ENCODE assay signal across 8 cellular contexts in the genomic region with DNA sequence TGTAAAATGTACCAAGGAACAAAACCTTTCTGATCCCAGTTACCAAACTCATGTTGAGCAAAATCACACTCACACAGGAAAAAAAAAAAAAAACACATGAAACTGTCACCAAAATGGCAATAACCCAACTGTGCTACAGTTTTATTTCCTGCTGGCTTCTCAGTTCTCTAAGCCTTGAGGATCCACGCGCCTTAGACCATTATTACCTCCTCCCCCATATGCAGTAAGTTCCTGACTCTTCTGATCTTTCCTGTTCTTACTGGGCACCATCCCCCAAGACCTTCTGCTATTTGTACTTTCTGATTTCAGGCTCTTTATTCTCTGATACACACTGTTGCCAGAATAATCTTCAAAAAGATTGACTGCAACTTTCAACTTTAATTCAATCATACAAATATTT.
A peak's percentile ranks its signal among the peaks of the same experiment; 100 is the strongest.
DNase-seq lines count a peak whose midpoint lies in the region; ATAC-seq and TF ChIP-seq lines count a peak whose summit lies in the region.

No MANE protein-coding gene starts in this region.

- POLR2A ChIA-PET in T-cell (lab: Charles Lee): interaction anchor here in 1 of 2 donors (0.6 to 1.7 kb wide), 2 partner anchors 11 to 86 kb away, joined by 4 read pairs; no protein-coding TSS in a partner anchor

- no peak overlapping the region for H2AFZ ChIP-seq in H9 (ENCODE audit: low read length)

- H3K9me3 Mint-ChIP-seq in H9: no peaks in the 10 kb centered on the region
- H3K9me3 Mint-ChIP-seq in T-cell: no peaks in the 10 kb centered on the region

- no peaks in the 10 kb centered on the region for H4K20me1 ChIP-seq in H9 (ENCODE audit: control insufficient read depth, insufficient read depth, insufficient read length)

- H4K5ac ChIP-seq in H9 (ENCODE audit: insufficient read length, low read depth, low read length): no peak overlapping the region

- CTCF ChIA-PET in T-cell (lab: Charles Lee): interaction anchor here in 1 of 2 donors (0.5 to 1.5 kb wide), 5 partner anchors 10 to 83 kb away, joined by 3 to 7 read pairs (median 4); no protein-coding TSS in a partner anchor

- H2BK20ac ChIP-seq in H9 (ENCODE audit: low read depth, low read length, poor library complexity, severe bottlenecking): no peak overlapping the region

- peak in 2 of 4 experiments; percentile 21 to 36 for ATAC-seq in T-cell (replicated peaks in 1 of 4)
- ATAC-seq in left ventricle myocardium superior: peak; percentile 25

- TF ChIP-seq POLR2A in ovary (IDR thresholded peaks at IDR 0.05): no peak

- no peak overlapping the region for H4K8ac ChIP-seq in H9 (replicated peaks; ENCODE audit: insufficient read length, low read depth, low read length)

- H3K79me2 ChIP-seq in H9 (ENCODE audit: insufficient read depth, low read length): peaks cover 3% of the 10 kb centered on the region; the same call in 1 of the 2 replicates

- no peak overlapping the region for H3K18ac ChIP-seq in H9 (ENCODE audit: insufficient read length, low read depth, low read length)

- H3K4me1 Mint-ChIP-seq in H9: peaks cover 34 to 42% of the 10 kb centered on the region in 2 experiments
- H3K4me1 Mint-ChIP-seq in T-cell: peaks cover 59 to 72% (median 69%) of the 10 kb centered on the region in 3 donors

- H3K4me3 Mint-ChIP-seq in H9: no peak overlapping the region
- peak overlapping the region in 2 of 3 donors; percentile 0 to 84 for H3K4me3 Mint-ChIP-seq in T-cell

- H3K9ac ChIP-seq in H9 (ENCODE audit: extremely low read depth, insufficient read length, low read length): no peak overlapping the region

- H3K14ac ChIP-seq in H9 (ENCODE audit: insufficient read depth, low read length): no peak overlapping the region

- no peak overlapping the region for H3K4ac ChIP-seq in H9 (ENCODE audit: low read depth, low read length)

- no peak overlapping the region for H4K91ac ChIP-seq in H9 (ENCODE audit: insufficient read length, low read depth, low read length)

- TF ChIP-seq CTCF in H9 (conservative IDR thresholded peaks at IDR 0.05): no peak
- TF ChIP-seq CTCF in ovary (IDR thresholded peaks at IDR 0.05): no peak

- H2BK12ac ChIP-seq in H9 (ENCODE audit: insufficient read length, low read depth, low read length): no peak overlapping the region

- no peak for DNase-seq in H9
- no peak for DNase-seq in T-cell
- no peak for DNase-seq in left ventricle myocardium superior
- no peak for DNase-seq in NCI-H526 treated with DMSO at 0.1 percent for 48 hours (lab: John Stamatoyannopoulos, UW)
- no peak for DNase-seq in ovary
- DNase-seq in RKO (ENCODE audit: low spot score): no peak

- no peaks in the 10 kb centered on the region for H3K27me3 Mint-ChIP-seq in H9 (ENCODE audit: low read depth)
- H3K27me3 Mint-ChIP-seq in T-cell: no peaks in the 10 kb centered on the region

- H3K4me3 ChIP-seq in GM08714 (ENCODE audit: low read length) (peak overlapping the region; percentile 51; the same call in 1 of the 2 replicates), ovary (no peak overlapping the region)

- H3K23ac ChIP-seq in H9 (ENCODE audit: insufficient read length, low read depth, low read length): no peak overlapping the region

- no peaks in the 10 kb centered on the region for H3K9me3 ChIP-seq in H9 (ENCODE audit: control insufficient read depth, low read depth, low read length)
- H3K9me3 ChIP-seq in ovary: no peaks in the 10 kb centered on the region

- no peak overlapping the region for H2BK120ac ChIP-seq in H9 (ENCODE audit: low read depth, low read length, poor library complexity, severe bottlenecking)

- H3K27ac ChIP-seq in H9 (ENCODE audit: insufficient read length, low read depth, low read length) (no peak overlapping the region), temporal lobe (ENCODE audit: low read depth, low read length) (peak overlapping the region; percentile 53), ovary (no peak overlapping the region)

- intact Hi-C loops in left ventricle myocardium superior (cut with micrococcal nuclease): no loop called here
- intact Hi-C loops in ovary (cut with DNase I): no loop called here

- TF ChIP-seq EP300 in ovary (IDR thresholded peaks at IDR 0.05): no peak

- peak overlapping the region; percentile 19 for H3T11ph ChIP-seq in H9 (ENCODE audit: low read length)

- peak overlapping the region in 1 of 3 experiments; percentile 76; a peak in 3 of 7 replicates for H3K27ac Mint-ChIP-seq in H9
- peak overlapping the region; percentile 74 to 79 for H3K27ac Mint-ChIP-seq in T-cell

- no peak overlapping the region for H3K4me2 ChIP-seq in H9 (ENCODE audit: insufficient read depth, insufficient read length, low read length)

- no CpG with 5 or more reads among the region's 2 CpGs for WGBS in H9 (ENCODE audit: extremely low coverage, insufficient read length, low lambda C conversion rate)
- WGBS in ovary, 3 donors: 39 to 58% (median 43%) methylated on average over 2 of the region's 2 CpGs

- H3K23me2 ChIP-seq in H9 (ENCODE audit: insufficient read length, low read depth, low read length, poor library complexity, severe bottlenecking): no peaks in the 10 kb centered on the region

- no peak overlapping the region for H2BK15ac ChIP-seq in H9 (ENCODE audit: low read depth, low read length)

- H2AK5ac ChIP-seq in H9 (ENCODE audit: insufficient read length, low read length): no peak overlapping the region

- H3K36me3 Mint-ChIP-seq in H9 (ENCODE audit: insufficient read depth in 1 of 3, low read depth in 3 of 3) (peaks cover 6 to 12% (median 8%) of the 10 kb centered on the region in 3 experiments; a peak in 4 of 7 replicates), T-cell (peaks cover 30% of the 10 kb centered on the region)

- no peak overlapping the region for H2BK5ac ChIP-seq in H9 (ENCODE audit: insufficient read length, low read length)

- H3K56ac ChIP-seq in H9 (ENCODE audit: insufficient read length, low read depth, low read length): no peak overlapping the region

- peaks cover 23% of the 10 kb centered on the region for H3K4me1 ChIP-seq in H9 (ENCODE audit: insufficient read depth, low read length)
- peaks cover 29% of the 10 kb centered on the region for H3K4me1 ChIP-seq in ovary (ENCODE audit: insufficient read depth)

- H3K36me3 ChIP-seq in ovary: no peaks in the 10 kb centered on the region

- peaks cover 2% of the 10 kb centered on the region for H3K79me1 ChIP-seq in H9 (ENCODE audit: insufficient read depth, low read depth, low read length, poor library complexity, severe bottlenecking)

- H3K27me3 ChIP-seq in H9 (ENCODE audit: insufficient read depth, low read length): no peaks in the 10 kb centered on the region
- no peaks in the 10 kb centered on the region for H3K27me3 ChIP-seq in ovary

Comparison
In these comparisons a context has a peak if more than half of its experiments do, and no peak if none do; other contexts are left out.
1. H3K4me3 Mint-ChIP-seq: peak in T-cell (2 of 3); none in H9 (0 of 2).